1 cellular context compared by ENCODE assay signal in genomic region chr1:207751790-207752455, GRCh38.
TF ChIP-seq lines count a peak whose summit lies in the region.

TSS of gene CD46 (plus strand) at chr1:207752054. CDS start at chr1:207752213, 159 bp downstream.

TF ChIP-seq in HepG2, 621 proteins besides CTCF, POLR2A, EP300 and RAD21 (continued from another document and continues in another):
- TF ChIP-seq ZBTB26 (CRISPR knock-in tag; IDR thresholded peaks at IDR 0.05; ENCODE audit: borderline replicate concordance) (no peak; the same call in 1 of the 2 replicates), HIC2 (CRISPR knock-in tag; IDR thresholded peaks at IDR 0.05; ENCODE audit: low read depth) (no peak), ZFP1 (CRISPR knock-in tag; IDR thresholded peaks at IDR 0.05) (0 out of 2 replicates have a peak, but pooled peaks have one; percentile 16), HNF1A (IDR thresholded peaks at IDR 0.05; ENCODE audit: low read depth) (0 out of 2 replicates have a peak, but pooled peaks have one; percentile 21), HNF1A (CRISPR knock-in tag; IDR thresholded peaks at IDR 0.05; ENCODE audit: borderline replicate concordance) (no peak), CHD2 (IDR thresholded peaks at IDR 0.05; ENCODE audit: low read depth, low read length) (no peak), ZNF260 (CRISPR knock-in tag; IDR thresholded peaks at IDR 0.05; ENCODE audit: borderline replicate concordance, low read depth) (no peak), KLF9 (CRISPR knock-in tag; IDR thresholded peaks at IDR 0.05; ENCODE audit: low read depth) (peak; percentile 98), U2AF1 (optimal IDR thresholded peaks at IDR 0.05; ENCODE audit: low read depth, low read length) (no peak), ZNF543 (CRISPR knock-in tag; IDR thresholded peaks at IDR 0.05) (0 out of 2 replicates have a peak, but pooled peaks have one; percentile 43), CBX2 (IDR thresholded peaks at IDR 0.05; ENCODE audit: low read depth, low read length) (no peak), CBX2 (CRISPR knock-in tag; IDR thresholded peaks at IDR 0.05; ENCODE audit: low read depth) (no peak), KDM5A (IDR thresholded peaks at IDR 0.05; ENCODE audit: borderline replicate concordance, low read length) (peak; percentile 22; the same call in 1 of the 2 replicates), ZNF274 (CRISPR knock-in tag; IDR thresholded peaks at IDR 0.05) (no peak), REXO4 (CRISPR knock-in tag; IDR thresholded peaks at IDR 0.05; ENCODE audit: borderline replicate concordance) (no peak), ZBTB10 (CRISPR knock-in tag; IDR thresholded peaks at IDR 0.05; ENCODE audit: borderline replicate concordance) (no peak), CHCHD3 (CRISPR knock-in tag; IDR thresholded peaks at IDR 0.05) (no peak), ZNF432 (CRISPR knock-in tag; IDR thresholded peaks at IDR 0.05; ENCODE audit: borderline replicate concordance) (no peak), TFDP1 (CRISPR knock-in tag; IDR thresholded peaks at IDR 0.05; ENCODE audit: borderline replicate concordance) (peak; percentile 78; the same call in 1 of the 2 replicates), ZNF350 (CRISPR knock-in tag; IDR thresholded peaks at IDR 0.05; ENCODE audit: borderline replicate concordance, low read depth) (peak; percentile 51), ZMYM4 (CRISPR knock-in tag; IDR thresholded peaks at IDR 0.05) (peak; percentile 91), POGZ (CRISPR knock-in tag; IDR thresholded peaks at IDR 0.05) (peak; percentile 83), MBNL3 (CRISPR knock-in tag; conservative IDR thresholded peaks at IDR 0.05) (no peak), KMT2B (CRISPR knock-in tag; IDR thresholded peaks at IDR 0.05) (peak; percentile 63), ZNF574 (CRISPR knock-in tag; IDR thresholded peaks at IDR 0.05) (no peak; the same call in 1 of the 2 replicates), TBX2 (CRISPR knock-in tag; IDR thresholded peaks at IDR 0.05; ENCODE audit: borderline replicate concordance) (peak; percentile 63), SIX4 (CRISPR knock-in tag; IDR thresholded peaks at IDR 0.05) (no peak), PAXIP1 (CRISPR knock-in tag; conservative IDR thresholded peaks at IDR 0.05) (peak; percentile 10), ZEB1 (IDR thresholded peaks at IDR 0.05; ENCODE audit: insufficient replicate concordance, low read depth) (no peak), GATAD1 (CRISPR knock-in tag; IDR thresholded peaks at IDR 0.05) (peak; percentile 81), ZNF276 (CRISPR knock-in tag; IDR thresholded peaks at IDR 0.05; ENCODE audit: low read depth) (no peak), ZNF788 (CRISPR knock-in tag; IDR thresholded peaks at IDR 0.05; ENCODE audit: borderline replicate concordance) (peak; percentile 52; the same call in 1 of the 2 replicates), ZNF296 (CRISPR knock-in tag; conservative IDR thresholded peaks at IDR 0.05) (no peak), SMAD3 (CRISPR knock-in tag; IDR thresholded peaks at IDR 0.05) (0 out of 2 replicates have a peak, but pooled peaks have one; percentile 20), SRY (CRISPR knock-in tag; IDR thresholded peaks at IDR 0.05) (peak; percentile 55), ZNF143 (CRISPR knock-in tag; IDR thresholded peaks at IDR 0.05) (no peak), ZNF704 (CRISPR knock-in tag; IDR thresholded peaks at IDR 0.05; ENCODE audit: borderline replicate concordance) (no peak; the same call in 1 of the 2 replicates), ZNF563 (CRISPR knock-in tag; IDR thresholded peaks at IDR 0.05) (0 out of 2 replicates have a peak, but pooled peaks have one; percentile 45), JDP2 (CRISPR knock-in tag; IDR thresholded peaks at IDR 0.05; ENCODE audit: borderline replicate concordance) (no peak)
